ENCODE assay signal across 12 cellular contexts in the genomic region with DNA sequence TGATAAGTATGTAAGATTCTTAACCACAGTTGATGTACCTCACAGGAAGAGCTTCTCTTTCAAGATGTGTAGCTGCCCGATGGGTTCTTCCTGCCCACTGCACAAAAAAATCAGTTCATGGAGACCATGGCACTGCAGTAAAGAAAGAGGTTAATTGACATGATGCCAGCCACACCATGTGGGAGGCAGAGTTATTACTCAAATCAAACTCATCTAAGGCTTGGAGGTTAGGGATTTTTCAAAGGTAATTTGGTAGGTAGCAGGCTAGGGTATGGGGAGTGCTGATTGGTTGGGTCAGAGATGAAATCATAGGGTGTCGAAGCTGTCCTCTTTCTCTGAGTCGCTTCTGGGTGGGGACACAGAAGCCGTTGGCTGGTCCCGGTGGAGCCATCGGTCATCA.
DNase-seq lines count a peak whose midpoint lies in the region; ATAC-seq lines count a peak whose summit lies in the region.
"Had no signal": no experiment of that assay in that cellular context is flagged by ENCODE, and none has a peak within 500 bp of the region (broad histone marks: within the 10 kb centered on the region; RNA-seq: fewer than 3 reads in every experiment).

No MANE protein-coding gene starts in this region.

- no peaks in the 10 kb centered on the region for H3K27me3 Mint-ChIP-seq in activated T-cell treated with anti-CD3 and anti-CD28 coated beads, Interleukin-2, amount 50 U/mL, for 24 hours
- no peaks in the 10 kb centered on the region for H3K27me3 Mint-ChIP-seq in stimulated activated naive CD8-positive, alpha-beta T cell treated with anti-CD3 and anti-CD28 coated beads, Interleukin-15, amount 100 ng/mL, for 72 hours

- peak; percentile 25 for DNase-seq in stimulated activated CD4-positive, alpha-beta T cell treated with anti-CD3 and anti-CD28 coated beads, Interleukin-15, amount 100 ng/mL, for 24 hours
- DNase-seq in stimulated activated CD4-positive, alpha-beta T cell treated with anti-CD3 and anti-CD28 coated beads, Interleukin-2, amount 100 ng/mL, for 48 hours = no peak
- DNase-seq in activated T-cell treated with anti-CD3 and anti-CD28 coated beads, Interleukin-2, amount 50 U/mL, for 24 hours = no peak
- peak; percentile 29 for DNase-seq in effector CD4-positive, alpha-beta T cell
- DNase-seq in stimulated activated naive CD8-positive, alpha-beta T cell treated with anti-CD3 and anti-CD28 coated beads, Interleukin-15, amount 100 ng/mL, for 72 hours = peak; percentile 26 to 64
- DNase-seq in DMS79 treated with DMSO at 0.1 percent for 48 hours (lab: John Stamatoyannopoulos, UW) = no peak
- DNase-seq in NOMO-1 treated with DMSO at 0.1 percent for 48 hours (lab: John Stamatoyannopoulos, UW; ENCODE audit: unreplicated experiment) = no peak
- DNase-seq in NCI-H1930 (lab: John Stamatoyannopoulos, UW) = no peak
- DNase-seq: GM23248, mesenchymal stem cell, NCI-H2171, nucleus accumbens had no signal

- peaks cover 25% of the 10 kb centered on the region for H3K4me1 Mint-ChIP-seq in activated T-cell treated with anti-CD3 and anti-CD28 coated beads, Interleukin-2, amount 50 U/mL, for 24 hours (ENCODE audit: low read depth)
- peaks cover 19% of the 10 kb centered on the region for H3K4me1 Mint-ChIP-seq in stimulated activated naive CD8-positive, alpha-beta T cell treated with anti-CD3 and anti-CD28 coated beads, Interleukin-15, amount 100 ng/mL, for 72 hours

- H3K9me3 Mint-ChIP-seq in activated T-cell treated with anti-CD3 and anti-CD28 coated beads, Interleukin-2, amount 50 U/mL, for 24 hours = peaks cover 19% of the 10 kb centered on the region
- peaks cover 0 to 5% of the 10 kb centered on the region in 2 donors for H3K9me3 Mint-ChIP-seq in stimulated activated naive CD8-positive, alpha-beta T cell treated with anti-CD3 and anti-CD28 coated beads, Interleukin-15, amount 100 ng/mL, for 72 hours

- peaks cover 87% of the 10 kb centered on the region for H3K36me3 Mint-ChIP-seq in activated T-cell treated with anti-CD3 and anti-CD28 coated beads, Interleukin-2, amount 50 U/mL, for 24 hours (ENCODE audit: low read depth)

- peak overlapping the region; percentile 93 for H3K27ac Mint-ChIP-seq in activated T-cell treated with anti-CD3 and anti-CD28 coated beads, Interleukin-2, amount 50 U/mL, for 24 hours
- peak overlapping the region in 1 of 2 donors; percentile 88 for H3K27ac Mint-ChIP-seq in stimulated activated naive CD8-positive, alpha-beta T cell treated with anti-CD3 and anti-CD28 coated beads, Interleukin-15, amount 100 ng/mL, for 72 hours

- peak overlapping the region; percentile 23 for H3K4me3 Mint-ChIP-seq in activated T-cell treated with anti-CD3 and anti-CD28 coated beads, Interleukin-2, amount 50 U/mL, for 24 hours
- H3K4me3 Mint-ChIP-seq in stimulated activated naive CD8-positive, alpha-beta T cell treated with anti-CD3 and anti-CD28 coated beads, Interleukin-15, amount 100 ng/mL, for 72 hours = peak overlapping the region; percentile 47 to 48

- peak; percentile 99 for ATAC-seq in stimulated activated naive CD8-positive, alpha-beta T cell treated with anti-CD3 and anti-CD28 coated beads, Interleukin-15, amount 100 ng/mL, for 72 hours

Comparison
In these comparisons a context has a peak if more than half of its experiments do, and no peak if none do; other contexts are left out.
1. DNase-seq: peak in stimulated activated CD4-positive, alpha-beta T cell treated with anti-CD3 and anti-CD28 coated beads, Interleukin-15, amount 100 ng/mL, for 24 hours (single experiment), effector CD4-positive, alpha-beta T cell (single experiment) and stimulated activated naive CD8-positive, alpha-beta T cell treated with anti-CD3 and anti-CD28 coated beads, Interleukin-15, amount 100 ng/mL, for 72 hours (2 of 2); none in stimulated activated CD4-positive, alpha-beta T cell treated with anti-CD3 and anti-CD28 coated beads, Interleukin-2, amount 100 ng/mL, for 48 hours (0 of 2), activated T-cell treated with anti-CD3 and anti-CD28 coated beads, Interleukin-2, amount 50 U/mL, for 24 hours (single experiment), DMS79 treated with DMSO at 0.1 percent for 48 hours (single experiment), NOMO-1 treated with DMSO at 0.1 percent for 48 hours (single experiment) and NCI-H1930 (0 of 2).